ENCODE assay signal across 1 cellular context in genomic region chr3:184174646-184175492, GRCh38.
TF ChIP-seq lines count a peak whose summit lies in the region.

TSS of gene AP2M1 (plus strand) at chr3:184174855. CDS start at chr3:184176994, 2,139 bp downstream.

TF ChIP-seq in HepG2, 621 proteins besides CTCF, POLR2A, EP300 and RAD21 (continued from another document and continues in another):
- TF ChIP-seq ZNF331 (CRISPR knock-in tag; IDR thresholded peaks at IDR 0.05) (peak; percentile 45; the same call in 1 of the 2 replicates), MLXIP (CRISPR knock-in tag; IDR thresholded peaks at IDR 0.05; ENCODE audit: borderline replicate concordance) (no peak), ZNF329 (CRISPR knock-in tag; IDR thresholded peaks at IDR 0.05; ENCODE audit: low read depth) (no peak; the same call in 1 of the 2 replicates), BRCA1 (CRISPR knock-in tag; IDR thresholded peaks at IDR 0.05) (no peak), NR1H2 (CRISPR knock-in tag; IDR thresholded peaks at IDR 0.05; ENCODE audit: borderline replicate concordance, low read depth) (no peak), XRCC5 (optimal IDR thresholded peaks at IDR 0.05; ENCODE audit: low read length) (no peak), DZIP1 (CRISPR knock-in tag; IDR thresholded peaks at IDR 0.05) (no peak), FOSL2 (CRISPR knock-in tag; IDR thresholded peaks at IDR 0.05) (peak; percentile 10; the same call in 1 of the 2 replicates), PCBP2 (optimal IDR thresholded peaks at IDR 0.05; ENCODE audit: low read depth, low read length, poor library complexity, severe bottlenecking) (no peak), PCBP1 (IDR thresholded peaks at IDR 0.05; ENCODE audit: borderline replicate concordance, low read depth, low read length) (no peak), ZFP36L1 (CRISPR knock-in tag; IDR thresholded peaks at IDR 0.05) (0 out of 2 replicates have a peak, but pooled peaks have one; percentile 49), BCLAF1 (IDR thresholded peaks at IDR 0.05) (no peak), RXRA (CRISPR knock-in tag; IDR thresholded peaks at IDR 0.05) (peak; percentile 66; the same call in 1 of the 2 replicates), ZBTB2 (CRISPR knock-in tag; IDR thresholded peaks at IDR 0.05; ENCODE audit: low read depth) (no peak; the same call in 1 of the 2 replicates), NFKB2 (CRISPR knock-in tag; IDR thresholded peaks at IDR 0.05; ENCODE audit: borderline replicate concordance) (peak; percentile 72; the same call in 1 of the 2 replicates), ZNF550 (CRISPR knock-in tag; IDR thresholded peaks at IDR 0.05; ENCODE audit: borderline replicate concordance) (no peak; the same call in 1 of the 2 replicates), SP4 (CRISPR knock-in tag; IDR thresholded peaks at IDR 0.05) (peak; percentile 89), ZNF639 (CRISPR knock-in tag; conservative IDR thresholded peaks at IDR 0.05) (no peak), ZNF644 (CRISPR knock-in tag; IDR thresholded peaks at IDR 0.05; ENCODE audit: low read depth) (no peak), ERF (CRISPR knock-in tag; IDR thresholded peaks at IDR 0.05) (0 out of 2 replicates have a peak, but pooled peaks have one; percentile 21), TEF (CRISPR knock-in tag; IDR thresholded peaks at IDR 0.05) (no peak), IKZF1 (IDR thresholded peaks at IDR 0.05) (no peak), IKZF5 (CRISPR knock-in tag; IDR thresholded peaks at IDR 0.05) (peak; percentile 39; the same call in 1 of the 2 replicates), SIN3A (IDR thresholded peaks at IDR 0.05; ENCODE audit: borderline replicate concordance, low read depth, low read length) (peak; percentile 17; the same call in 1 of the 2 replicates), ARID4A (CRISPR knock-in tag; IDR thresholded peaks at IDR 0.05; ENCODE audit: borderline replicate concordance) (peak; percentile 95), SKI (IDR thresholded peaks at IDR 0.05; ENCODE audit: partially characterized antibody) (peak; percentile 46), ZNF850 (CRISPR knock-in tag; conservative IDR thresholded peaks at IDR 0.05) (no peak), FOXP1 (IDR thresholded peaks at IDR 0.05) (no peak), FOXP1 (CRISPR knock-in tag; IDR thresholded peaks at IDR 0.05) (no peak), E2F2 (CRISPR knock-in tag; IDR thresholded peaks at IDR 0.05; ENCODE audit: borderline replicate concordance) (no peak; the same call in 1 of the 2 replicates), KDM4B (CRISPR knock-in tag; IDR thresholded peaks at IDR 0.05) (no peak), RFX3 (CRISPR knock-in tag; IDR thresholded peaks at IDR 0.05) (no peak), ARNT (IDR thresholded peaks at IDR 0.05) (no peak), BRD4 (CRISPR knock-in tag; IDR thresholded peaks at IDR 0.05) (peak; percentile 86), ZNF138 (CRISPR knock-in tag; IDR thresholded peaks at IDR 0.05; ENCODE audit: low read depth) (0 out of 2 replicates have a peak, but pooled peaks have one; percentile 62), SNAPC2 (CRISPR knock-in tag; IDR thresholded peaks at IDR 0.05) (peak; percentile 52; the same call in 1 of the 2 replicates), SOX13 (IDR thresholded peaks at IDR 0.05) (no peak), SOX13 (CRISPR knock-in tag; conservative IDR thresholded peaks at IDR 0.05 in 1 of 2, IDR thresholded peaks at IDR 0.05 in 1 of 2) (no peak; a peak in 1 of 4 replicates), ADNP (CRISPR knock-in tag; IDR thresholded peaks at IDR 0.05) (no peak), TRIM24 (CRISPR knock-in tag; IDR thresholded peaks at IDR 0.05) (no peak)
